Comparison of ENCODE assay signal across 4 cellular contexts in genomic region chr15:98221144-98221543, GRCh38.
"Had no signal": no experiment of that assay in that cellular context is flagged by ENCODE, and none has a peak within 500 bp of the region (broad histone marks: within the 10 kb centered on the region; RNA-seq: fewer than 3 reads in every experiment).

No MANE protein-coding gene starts in this region.

- DNase-seq: H9, HCEC 1CT, IMR-90 had no signal

- ATAC-seq: GM23338 had no signal

- H3K4me3 ChIP-seq: GM23338 had no signal

- H3K4me2 ChIP-seq: GM23338 had no signal
